8 cellular contexts compared by ENCODE assay signal in genomic region chr5:88680253-88681132, GRCh38.
DNase-seq lines count a peak whose midpoint lies in the region; ATAC-seq and TF ChIP-seq lines count a peak whose summit lies in the region.

No MANE protein-coding gene starts in this region.

- intact Hi-C loops in PC-3 (cut with micrococcal nuclease), result loop anchor here (1.0 to 2.0 kb wide), 2 partner anchors 412 to 539 kb away; partner anchors contain the start of gene TMEM161B

- no peaks in the 10 kb centered on the region for H3K36me3 ChIP-seq in CD4-positive, CD25-positive, alpha-beta regulatory T cell (ENCODE audit: control insufficient read depth, insufficient read depth, low read length)
- H3K36me3 ChIP-seq in PC-3 (ENCODE audit: low read depth, low read length), result no peaks in the 10 kb centered on the region

- H3K4me1 ChIP-seq in CD4-positive, CD25-positive, alpha-beta regulatory T cell (ENCODE audit: control insufficient read depth, insufficient read depth, low read length, poor library complexity, severe bottlenecking), result peaks cover 18% of the 10 kb centered on the region
- peaks cover 6% of the 10 kb centered on the region; the same call in 1 of the 2 replicates for H3K4me1 ChIP-seq in PC-3 (ENCODE audit: insufficient read depth, low read length)

- no peaks in the 10 kb centered on the region for H3K9me2 ChIP-seq in PC-3 (replicated peaks; ENCODE audit: low read length)

- TF ChIP-seq CTCF in PC-3 (conservative IDR thresholded peaks at IDR 0.05; ENCODE audit: low read depth, low read length) (peak; percentile 89), neural crest cell (conservative IDR thresholded peaks at IDR 0.05) (peak; percentile 99)

- H4K20me1 ChIP-seq in PC-3 (ENCODE audit: low read length), result no peaks in the 10 kb centered on the region

- TSS peak; percentile 41 for BruUV-seq in PC-3 (replicated peaks; lab: Mats Ljungman, UMichigan)

- H3K4me3 ChIP-seq in CD4-positive, CD25-positive, alpha-beta regulatory T cell (ENCODE audit: low read depth, low read length), result no peak overlapping the region
- H3K4me3 ChIP-seq in PC-3 (ENCODE audit: low read length), result peak overlapping the region; percentile 85

- H3K79me2 ChIP-seq in PC-3 (ENCODE audit: low read length), result no peaks in the 10 kb centered on the region

- peak; percentile 44 to 68 (median 68) for DNase-seq in CD4-positive, CD25-positive, alpha-beta regulatory T cell
- DNase-seq in PC-3 (peak; percentile 80), fibroblast of peridontal ligament (ENCODE audit: extremely low read depth) (peak; percentile 31), neural crest cell (ENCODE audit: low read depth, low spot score) (peak; percentile 93)
- DNase-seq in activated T-cell treated with anti-CD3 and anti-CD28 coated beads, Interleukin-2, amount 50 U/mL, for 48 hours, result peak; percentile 87 to 90
- peak; percentile 79 to 84 for DNase-seq in stimulated activated naive CD8-positive, alpha-beta T cell treated with anti-CD3 and anti-CD28 coated beads, Interleukin-15, amount 100 ng/mL, for 72 hours

- peaks cover 1 to 2% of the 10 kb centered on the region in 2 experiments for H3K9me3 ChIP-seq in CD4-positive, CD25-positive, alpha-beta regulatory T cell (ENCODE audit: control insufficient read depth in 2 of 2, low read length in 2 of 2)
- H3K9me3 ChIP-seq in PC-3 (ENCODE audit: low read length), result no peaks in the 10 kb centered on the region

- H3K27me3 ChIP-seq in CD4-positive, CD25-positive, alpha-beta regulatory T cell (ENCODE audit: control insufficient read depth, insufficient read depth, low read length), result peaks cover 66% of the 10 kb centered on the region
- H3K27me3 ChIP-seq in PC-3 (ENCODE audit: low read length), result no peaks in the 10 kb centered on the region

- CTCF ChIA-PET in PC-3 (lab: Charles Lee), result interaction anchor here (0.6 to 1.0 kb wide), 6 partner anchors 19 to 1268 kb away, joined by 3 to 13 read pairs (median 6); partner anchors contain the start of gene CCNH

- POLR2A ChIA-PET in PC-3 (lab: Charles Lee; ENCODE audit: unreplicated experiment), result interaction anchor here (0.9 kb wide), 1 partner anchor 20 kb away, joined by 4 read pairs; no protein-coding TSS in a partner anchor

- no peak overlapping the region for H3K27ac ChIP-seq in CD4-positive, CD25-positive, alpha-beta regulatory T cell (ENCODE audit: insufficient read depth, low read length, poor library complexity, severe bottlenecking)
- no peak overlapping the region for H3K27ac ChIP-seq in PC-3 (ENCODE audit: low read length)

- peak overlapping the region; percentile 75 for H3K9ac ChIP-seq in PC-3 (ENCODE audit: low read length)

- peaks cover 11 to 24% (median 15%) of the 10 kb centered on the region in 4 donors for H3K4me1 Mint-ChIP-seq in CD4-positive, CD25-positive, alpha-beta regulatory T cell
- H3K4me1 Mint-ChIP-seq in neural crest cell, result peaks cover 36% of the 10 kb centered on the region
- H3K4me1 Mint-ChIP-seq in stimulated activated naive CD8-positive, alpha-beta T cell treated with anti-CD3 and anti-CD28 coated beads, Interleukin-15, amount 100 ng/mL, for 72 hours, result peaks cover 55% of the 10 kb centered on the region

- peak overlapping the region; percentile 94 for H2AFZ ChIP-seq in PC-3 (ENCODE audit: low read length)

- peak; percentile 80 for ATAC-seq in CD4-positive, CD25-positive, alpha-beta regulatory T cell (ENCODE audit: low read depth in 2 of 2)
- ATAC-seq in GM19395 (IDR thresholded peaks at IDR 0.05; ENCODE audit: unreplicated experiment) (peak; percentile 83), HG03457 (IDR thresholded peaks at IDR 0.05; ENCODE audit: unreplicated experiment) (peak; percentile 69), PC-3 (peak; percentile 96)
- ATAC-seq in stimulated activated naive CD8-positive, alpha-beta T cell treated with anti-CD3 and anti-CD28 coated beads, Interleukin-15, amount 100 ng/mL, for 72 hours, result peak; percentile 89

- H3K4me3 Mint-ChIP-seq in CD4-positive, CD25-positive, alpha-beta regulatory T cell, result peak overlapping the region in 3 of 4 donors; percentile 39 to 51 (median 50)
- H3K4me3 Mint-ChIP-seq in neural crest cell, result peak overlapping the region; percentile 63
- H3K4me3 Mint-ChIP-seq in stimulated activated naive CD8-positive, alpha-beta T cell treated with anti-CD3 and anti-CD28 coated beads, Interleukin-15, amount 100 ng/mL, for 72 hours, result peak overlapping the region; percentile 60 to 75

- no peaks in the 10 kb centered on the region for H3F3A ChIP-seq in PC-3 (ENCODE audit: low read length, unreplicated experiment)

- H3K9me3 Mint-ChIP-seq in CD4-positive, CD25-positive, alpha-beta regulatory T cell, result peaks cover 0 to 11% (median 4%) of the 10 kb centered on the region in 7 donors
- H3K9me3 Mint-ChIP-seq in neural crest cell, result no peaks in the 10 kb centered on the region
- no peaks in the 10 kb centered on the region for H3K9me3 Mint-ChIP-seq in stimulated activated naive CD8-positive, alpha-beta T cell treated with anti-CD3 and anti-CD28 coated beads, Interleukin-15, amount 100 ng/mL, for 72 hours

- H3K27ac Mint-ChIP-seq in CD4-positive, CD25-positive, alpha-beta regulatory T cell, result peak overlapping the region in 1 of 3 donors; percentile 43
- no peak overlapping the region for H3K27ac Mint-ChIP-seq in neural crest cell (ENCODE audit: unreplicated experiment)
- peak overlapping the region in 1 of 2 donors; percentile 34 for H3K27ac Mint-ChIP-seq in stimulated activated naive CD8-positive, alpha-beta T cell treated with anti-CD3 and anti-CD28 coated beads, Interleukin-15, amount 100 ng/mL, for 72 hours

- H3K4me2 ChIP-seq in PC-3 (ENCODE audit: low read length), result peak overlapping the region; percentile 89

- H3K36me3 Mint-ChIP-seq in CD4-positive, CD25-positive, alpha-beta regulatory T cell, result no peaks in the 10 kb centered on the region
- H3K36me3 Mint-ChIP-seq in neural crest cell (ENCODE audit: low read depth), result no peaks in the 10 kb centered on the region

- peaks cover 95% of the 10 kb centered on the region for H3K27me3 Mint-ChIP-seq in CD4-positive, CD25-positive, alpha-beta regulatory T cell
- H3K27me3 Mint-ChIP-seq in neural crest cell (ENCODE audit: low read depth), result peaks cover 96% of the 10 kb centered on the region
- peaks cover 94% of the 10 kb centered on the region for H3K27me3 Mint-ChIP-seq in stimulated activated naive CD8-positive, alpha-beta T cell treated with anti-CD3 and anti-CD28 coated beads, Interleukin-15, amount 100 ng/mL, for 72 hours

Comparison
In these comparisons a context has a peak if more than half of its experiments do, and no peak if none do; other contexts are left out.
1. DNase-seq: peak in every context shown above with its lines; median percentile 93 in neural crest cell; 88 in activated T-cell treated with anti-CD3 and anti-CD28 coated beads, Interleukin-2, amount 50 U/mL, for 48 hours; 82 in stimulated activated naive CD8-positive, alpha-beta T cell treated with anti-CD3 and anti-CD28 coated beads, Interleukin-15, amount 100 ng/mL, for 72 hours; 80 in PC-3; 68 in CD4-positive, CD25-positive, alpha-beta regulatory T cell; 31 in fibroblast of peridontal ligament.